Comparison of ENCODE assay signal across 25 cellular contexts in the genomic region with DNA sequence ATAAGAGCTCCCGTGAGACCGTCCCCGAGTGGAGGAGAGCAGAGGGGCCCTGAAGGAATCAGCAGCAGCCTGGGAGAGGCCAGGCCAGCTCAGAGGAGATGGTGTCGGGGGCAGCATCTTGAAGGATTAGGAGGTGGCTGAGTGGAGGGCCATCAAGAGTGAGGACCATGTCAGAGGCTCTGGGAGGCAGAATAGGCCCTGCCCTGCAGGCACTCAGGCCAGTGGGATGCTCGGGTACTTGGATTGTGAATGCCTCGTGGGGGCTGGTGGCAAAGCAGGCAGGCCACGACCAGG. TPM values are rescaled to one million over a fixed set of nuclear protein-coding genes. Genes with fewer than 3 reads are reported as not detected.
DNase-seq lines count a peak whose midpoint lies in the region; ATAC-seq and TF ChIP-seq lines count a peak whose summit lies in the region.
"Had no signal": no experiment of that assay in that cellular context is flagged by ENCODE, and none has a peak within 500 bp of the region (broad histone marks: within the 10 kb centered on the region; RNA-seq: fewer than 3 reads in every experiment).

No MANE protein-coding gene starts in this region.

- peaks cover 28% of the 10 kb centered on the region for H3K4me1 Mint-ChIP-seq in activated CD4-positive, alpha-beta T cell treated with anti-CD3 and anti-CD28 coated beads for 36 hours
- H3K4me1 Mint-ChIP-seq in activated CD4-positive, alpha-beta T cell treated with anti-CD3 and anti-CD28 coated beads, Interleukin-2, amount 10 ng/mL, durations not matched to agents 7 days and 5 days: peaks cover 21% of the 10 kb centered on the region
- peaks cover 14% of the 10 kb centered on the region for H3K4me1 Mint-ChIP-seq in activated T-helper 17 cell treated with anti-CD3 and anti-CD28 coated beads, Interleukin-2, amount 50 U/mL, for 72 hours
- H3K4me1 Mint-ChIP-seq in stimulated activated effector memory CD8-positive, alpha-beta T cell treated with anti-CD3 and anti-CD28 coated beads, Interleukin-12 subunit alpha, Interleukin-12 subunit beta, amount 100 ng/mL, for 72 hours: peaks cover 32% of the 10 kb centered on the region

- H3K36me3 Mint-ChIP-seq in activated CD4-positive, alpha-beta T cell treated with anti-CD3 and anti-CD28 coated beads for 36 hours (ENCODE audit: low read depth): peaks cover 3% of the 10 kb centered on the region
- H3K36me3 Mint-ChIP-seq in activated CD4-positive, alpha-beta T cell treated with anti-CD3 and anti-CD28 coated beads, Interleukin-2, amount 10 ng/mL, durations not matched to agents 7 days and 5 days (ENCODE audit: low read depth): peaks cover 12% of the 10 kb centered on the region
- peaks cover 32% of the 10 kb centered on the region for H3K36me3 Mint-ChIP-seq in activated T-helper 17 cell treated with anti-CD3 and anti-CD28 coated beads, Interleukin-2, amount 50 U/mL, for 72 hours (ENCODE audit: low read depth)
- peaks cover 17% of the 10 kb centered on the region for H3K36me3 Mint-ChIP-seq in stimulated activated effector memory CD8-positive, alpha-beta T cell treated with anti-CD3 and anti-CD28 coated beads, Interleukin-12 subunit alpha, Interleukin-12 subunit beta, amount 100 ng/mL, for 72 hours

- no peaks in the 10 kb centered on the region for H3K9me3 Mint-ChIP-seq in activated CD4-positive, alpha-beta T cell treated with anti-CD3 and anti-CD28 coated beads for 36 hours (ENCODE audit: low read depth)
- no peaks in the 10 kb centered on the region for H3K9me3 Mint-ChIP-seq in activated CD4-positive, alpha-beta T cell treated with anti-CD3 and anti-CD28 coated beads, Interleukin-2, amount 10 ng/mL, durations not matched to agents 7 days and 5 days
- H3K9me3 Mint-ChIP-seq in activated T-helper 17 cell treated with anti-CD3 and anti-CD28 coated beads, Interleukin-2, amount 50 U/mL, for 72 hours: no peaks in the 10 kb centered on the region
- H3K9me3 Mint-ChIP-seq in stimulated activated effector memory CD8-positive, alpha-beta T cell treated with anti-CD3 and anti-CD28 coated beads, Interleukin-12 subunit alpha, Interleukin-12 subunit beta, amount 100 ng/mL, for 72 hours: no peaks in the 10 kb centered on the region
- H3K9me3 Mint-ChIP-seq: activated T-cell treated with anti-CD3 and anti-CD28 coated beads, Interleukin-2, amount 50 U/mL, for 4 hours; nephron had no signal

- H3K4me1 ChIP-seq in right lobe of liver: peaks cover 3 to 49% (median 23%) of the 10 kb centered on the region in 4 donors
- H3K4me1 ChIP-seq: BE2C had no signal

- H3K27me3 ChIP-seq in right lobe of liver: no peaks in the 10 kb centered on the region
- H3K27me3 ChIP-seq: BE2C, breast epithelium, tibial nerve had no signal

- no peak for TF ChIP-seq POLR2A in right lobe of liver (IDR thresholded peaks at IDR 0.05)

- intact Hi-C loops in activated CD4-positive, alpha-beta T cell treated with anti-CD3 and anti-CD28 coated beads for 36 hours (cut with DNase I, micrococcal nuclease): no loop called here
- intact Hi-C loops in right lobe of liver (cut with DNase I): no loop called here

- CTCF ChIA-PET in activated CD4-positive, alpha-beta T cell treated with anti-CD3 and anti-CD28 coated beads for 36 hours (lab: Charles Lee): interaction anchor here (0.5 to 5.5 kb wide), 2 partner anchors 70 to 243 kb away, joined by 3 to 105 read pairs; no protein-coding TSS in a partner anchor
- CTCF ChIA-PET in activated CD4-positive, alpha-beta T cell treated with anti-CD3 and anti-CD28 coated beads, Interleukin-2, amount 10 ng/mL, durations not matched to agents 7 days and 5 days (lab: Charles Lee): interaction anchor here (0.9 to 1.0 kb wide), 2 partner anchors 75 to 208 kb away, joined by 3 to 4 read pairs; partner anchors contain the start of gene CFAP251

- H3K27me3 Mint-ChIP-seq in activated CD4-positive, alpha-beta T cell treated with anti-CD3 and anti-CD28 coated beads for 36 hours: no peaks in the 10 kb centered on the region
- H3K27me3 Mint-ChIP-seq in activated CD4-positive, alpha-beta T cell treated with anti-CD3 and anti-CD28 coated beads, Interleukin-2, amount 10 ng/mL, durations not matched to agents 7 days and 5 days: no peaks in the 10 kb centered on the region
- no peaks in the 10 kb centered on the region for H3K27me3 Mint-ChIP-seq in activated T-helper 17 cell treated with anti-CD3 and anti-CD28 coated beads, Interleukin-2, amount 50 U/mL, for 72 hours

- no peak overlapping the region for H3K4me3 Mint-ChIP-seq in activated CD4-positive, alpha-beta T cell treated with anti-CD3 and anti-CD28 coated beads for 36 hours
- H3K4me3 Mint-ChIP-seq in activated CD4-positive, alpha-beta T cell treated with anti-CD3 and anti-CD28 coated beads, Interleukin-2, amount 10 ng/mL, durations not matched to agents 7 days and 5 days: no peak overlapping the region
- no peak overlapping the region for H3K4me3 Mint-ChIP-seq in activated T-helper 17 cell treated with anti-CD3 and anti-CD28 coated beads, Interleukin-2, amount 50 U/mL, for 72 hours
- no peak overlapping the region for H3K4me3 Mint-ChIP-seq in stimulated activated effector memory CD8-positive, alpha-beta T cell treated with anti-CD3 and anti-CD28 coated beads, Interleukin-12 subunit alpha, Interleukin-12 subunit beta, amount 100 ng/mL, for 72 hours
- H3K4me3 Mint-ChIP-seq: activated T-cell treated with anti-CD3 and anti-CD28 coated beads, Interleukin-2, amount 50 U/mL, for 4 hours; nephron had no signal

- no peak for ATAC-seq in activated CD4-positive, alpha-beta T cell treated with anti-CD3 and anti-CD28 coated beads for 36 hours
- ATAC-seq in activated T-helper 17 cell treated with anti-CD3 and anti-CD28 coated beads, Interleukin-2, amount 50 U/mL, for 72 hours (replicated peaks): no peak
- ATAC-seq in right lobe of liver (peak in 2 of 4 donors; percentile 0 to 3), GM19397 (IDR thresholded peaks at IDR 0.05; ENCODE audit: unreplicated experiment) (no peak), HG03095 (IDR thresholded peaks at IDR 0.05; ENCODE audit: unreplicated experiment) (no peak)
- ATAC-seq in stimulated activated effector memory CD8-positive, alpha-beta T cell treated with anti-CD3 and anti-CD28 coated beads, Interleukin-12 subunit alpha, Interleukin-12 subunit beta, amount 100 ng/mL, for 72 hours: no peak
- ATAC-seq: activated T-cell treated with anti-CD3 and anti-CD28 coated beads, Interleukin-2, amount 50 U/mL, for 4 hours had no signal

- WGBS in right lobe of liver (ENCODE audit: insufficient coverage, low coverage, low lambda C conversion rate, missing lambda C conversion rate): 61% methylated on average over 6 of the region's 7 CpGs

- no peak for DNase-seq in activated CD4-positive, alpha-beta T cell treated with anti-CD3 and anti-CD28 coated beads for 36 hours
- no peak for DNase-seq in activated CD4-positive, alpha-beta T cell treated with anti-CD3 and anti-CD28 coated beads, Interleukin-2, amount 10 ng/mL, durations not matched to agents 7 days and 5 days
- DNase-seq in right lobe of liver (no peak), cerebellar cortex (ENCODE audit: low spot score) (no peak)
- DNase-seq in stimulated activated effector memory CD8-positive, alpha-beta T cell treated with anti-CD3 and anti-CD28 coated beads, Interleukin-12 subunit alpha, Interleukin-12 subunit beta, amount 100 ng/mL, for 72 hours (ENCODE audit: low spot score in 2 of 2): no peak
- DNase-seq: 8988T; activated CD4-positive, alpha-beta T cell treated with anti-CD3 and anti-CD28 coated beads, Interleukin-2, amount 50 U/mL, for 48 hours; activated T-cell treated with anti-CD3 and anti-CD28 coated beads, Interleukin-2, amount 50 U/mL, for 4 hours; BE2C; erythroblast; NCI-H1092; NCI-H2107; NCI-H524; SW 1271 had no signal

- H3K36me3 ChIP-seq in right lobe of liver: peaks cover 0 to 28% (median 17%) of the 10 kb centered on the region in 4 donors
- H3K36me3 ChIP-seq: breast epithelium had no signal

- H3K27ac Mint-ChIP-seq in activated CD4-positive, alpha-beta T cell treated with anti-CD3 and anti-CD28 coated beads for 36 hours: peak overlapping the region; percentile 47
- H3K27ac Mint-ChIP-seq in activated CD4-positive, alpha-beta T cell treated with anti-CD3 and anti-CD28 coated beads, Interleukin-2, amount 10 ng/mL, durations not matched to agents 7 days and 5 days: no peak overlapping the region
- H3K27ac Mint-ChIP-seq in activated T-helper 17 cell treated with anti-CD3 and anti-CD28 coated beads, Interleukin-2, amount 50 U/mL, for 72 hours: peak overlapping the region; percentile 56
- peak overlapping the region; percentile 63 for H3K27ac Mint-ChIP-seq in stimulated activated effector memory CD8-positive, alpha-beta T cell treated with anti-CD3 and anti-CD28 coated beads, Interleukin-12 subunit alpha, Interleukin-12 subunit beta, amount 100 ng/mL, for 72 hours

- no peaks in the 10 kb centered on the region for H3K9me3 ChIP-seq in right lobe of liver
- H3K9me3 ChIP-seq: BE2C, breast epithelium, tibial nerve had no signal

- peak overlapping the region; percentile 75 to 92 (median 84) for H3K27ac ChIP-seq in right lobe of liver
- H3K27ac ChIP-seq: breast epithelium, tibial nerve had no signal

- no peak for TF ChIP-seq CTCF in right lobe of liver (IDR thresholded peaks at IDR 0.05)

- H3K4me3 ChIP-seq in right lobe of liver: no peak overlapping the region
- H3K4me3 ChIP-seq: breast epithelium, tibial nerve had no signal

- POLR2A ChIA-PET in activated CD4-positive, alpha-beta T cell treated with anti-CD3 and anti-CD28 coated beads for 36 hours (lab: Charles Lee): no interaction called here
- POLR2A ChIA-PET in activated CD4-positive, alpha-beta T cell treated with anti-CD3 and anti-CD28 coated beads, Interleukin-2, amount 10 ng/mL, durations not matched to agents 7 days and 5 days (lab: Charles Lee): no interaction called here

RNA-seq across cellular contexts. Expression of gene IL31, which starts 47.7 kb away (rescaled TPM):
- 1 to 10 TPM; 2.1 to 4.0 TPM for total RNA-seq in activated CD4-positive, alpha-beta T cell treated with anti-CD3 and anti-CD28 coated beads for 36 hours
- total RNA-seq in activated CD4-positive, alpha-beta T cell treated with anti-CD3 and anti-CD28 coated beads, Interleukin-2, amount 10 ng/mL, durations not matched to agents 7 days and 5 days: not detected
- not detected for total RNA-seq in activated T-helper 17 cell treated with anti-CD3 and anti-CD28 coated beads, Interleukin-2, amount 50 U/mL, for 72 hours
- total RNA-seq in right lobe of liver: not detected
- total RNA-seq: breast epithelium, dermis microvascular lymphatic vessel endothelial cell, frontal cortex, HT1080, kidney epithelial cell, LHCN-M2, tibial nerve had no signal

RNA-seq across cellular contexts. Expression of gene MLXIP, which starts 47.7 kb away (rescaled TPM):
- total RNA-seq in activated CD4-positive, alpha-beta T cell treated with anti-CD3 and anti-CD28 coated beads for 36 hours: 10 to 100 TPM; 17.7 to 26.4 TPM
- 10 to 100 TPM; 45.7 to 46.8 TPM for total RNA-seq in activated CD4-positive, alpha-beta T cell treated with anti-CD3 and anti-CD28 coated beads, Interleukin-2, amount 10 ng/mL, durations not matched to agents 7 days and 5 days
- total RNA-seq in activated T-helper 17 cell treated with anti-CD3 and anti-CD28 coated beads, Interleukin-2, amount 50 U/mL, for 72 hours: 10 to 100 TPM; 19.7 to 28.9 TPM
- 10 to 100 TPM; 13.9 to 45.9 (median 16.6) TPM for total RNA-seq in right lobe of liver

RNA-seq across cellular contexts. Expression of gene LRRC43, which starts 56.6 kb away (rescaled TPM):
- under 1 TPM in 1 of 2 experiments, not detected in 1; 0.37 TPM for total RNA-seq in activated CD4-positive, alpha-beta T cell treated with anti-CD3 and anti-CD28 coated beads for 36 hours
- total RNA-seq in activated CD4-positive, alpha-beta T cell treated with anti-CD3 and anti-CD28 coated beads, Interleukin-2, amount 10 ng/mL, durations not matched to agents 7 days and 5 days: not detected
- not detected for total RNA-seq in activated T-helper 17 cell treated with anti-CD3 and anti-CD28 coated beads, Interleukin-2, amount 50 U/mL, for 72 hours
- total RNA-seq in right lobe of liver: under 1 TPM in 3 of 6 experiments, not detected in 3; 0.26 to 0.37 (median 0.31) TPM
- total RNA-seq: HT1080, LHCN-M2 had no signal
